In genomic region chr4:142844782-142845181, GRCh38 we compare ENCODE assay signal across 11 cellular contexts. TPM values are rescaled to one million over a fixed set of nuclear protein-coding genes. Genes with fewer than 3 reads are reported as not detected.
DNase-seq lines count a peak whose midpoint lies in the region; ATAC-seq and TF ChIP-seq lines count a peak whose summit lies in the region.
"Had no signal": no experiment of that assay in that cellular context is flagged by ENCODE, and none has a peak within 500 bp of the region (broad histone marks: within the 10 kb centered on the region; RNA-seq: fewer than 3 reads in every experiment).

No MANE protein-coding gene starts in this region.

- H3K27me3 ChIP-seq in lower lobe of right lung (ENCODE audit: low read depth) = peaks cover 29% of the 10 kb centered on the region
- no peaks in the 10 kb centered on the region for H3K27me3 ChIP-seq in thoracic aorta (replicated peaks; ENCODE audit: insufficient read depth)
- H3K27me3 ChIP-seq in body of pancreas = no peaks in the 10 kb centered on the region

- H3K4me1 Mint-ChIP-seq in activated naive CD4-positive, alpha-beta T cell treated with anti-CD3 and anti-CD28 coated beads, Interleukin-2, amount 50 U/mL, for 24 hours = peaks cover 25% of the 10 kb centered on the region
- H3K4me1 Mint-ChIP-seq in progenitor cell of endocrine pancreas (ENCODE audit: low read depth) = peaks cover 3% of the 10 kb centered on the region

- WGBS in body of pancreas, 2 donors = 50 to 51% methylated on average over 1 of the region's 1 CpG

- H3K27me3 Mint-ChIP-seq in activated naive CD4-positive, alpha-beta T cell treated with anti-CD3 and anti-CD28 coated beads, Interleukin-2, amount 50 U/mL, for 24 hours = peaks cover 8% of the 10 kb centered on the region
- peaks cover 61% of the 10 kb centered on the region for H3K27me3 Mint-ChIP-seq in progenitor cell of endocrine pancreas

- ATAC-seq in activated naive CD4-positive, alpha-beta T cell treated with anti-CD3 and anti-CD28 coated beads, Interleukin-2, amount 50 U/mL, for 72 hours = no peak
- no peak for ATAC-seq in lower lobe of right lung
- ATAC-seq in thoracic aorta (ENCODE audit: insufficient number of reproducible peaks, low FRiP score, low read depth) = no peak
- ATAC-seq in body of pancreas = no peak

- no peak for TF ChIP-seq POLR2A in body of pancreas (IDR thresholded peaks at IDR 0.05)

- no peaks in the 10 kb centered on the region for H3K36me3 Mint-ChIP-seq in activated naive CD4-positive, alpha-beta T cell treated with anti-CD3 and anti-CD28 coated beads, Interleukin-2, amount 50 U/mL, for 24 hours
- peaks cover 5 to 10% of the 10 kb centered on the region in 2 donors for H3K36me3 Mint-ChIP-seq in activated naive CD4-positive, alpha-beta T cell treated with anti-CD3 and anti-CD28 coated beads, Interleukin-2, amount 50 U/mL, for 72 hours
- no peaks in the 10 kb centered on the region for H3K36me3 Mint-ChIP-seq in progenitor cell of endocrine pancreas (ENCODE audit: insufficient read depth)

- H3K27ac ChIP-seq in lower lobe of right lung (no peak overlapping the region), thoracic aorta (peak overlapping the region in 1 of 2 donors; percentile 84), body of pancreas (no peak overlapping the region)

- H3K27ac Mint-ChIP-seq in activated naive CD4-positive, alpha-beta T cell treated with anti-CD3 and anti-CD28 coated beads, Interleukin-2, amount 50 U/mL, for 24 hours = peak overlapping the region; percentile 30
- H3K27ac Mint-ChIP-seq in activated naive CD4-positive, alpha-beta T cell treated with anti-CD3 and anti-CD28 coated beads, Interleukin-2, amount 50 U/mL, for 72 hours = peak overlapping the region; percentile 56 to 86
- no peak overlapping the region for H3K27ac Mint-ChIP-seq in progenitor cell of endocrine pancreas
- H3K27ac Mint-ChIP-seq: B cell had no signal

- H3K4me3 Mint-ChIP-seq in activated naive CD4-positive, alpha-beta T cell treated with anti-CD3 and anti-CD28 coated beads, Interleukin-2, amount 50 U/mL, for 24 hours = peak overlapping the region; percentile 93
- H3K4me3 Mint-ChIP-seq in progenitor cell of endocrine pancreas (ENCODE audit: low read depth) = no peak overlapping the region

- intact Hi-C loops in lower lobe of right lung (cut with DNase I) (loop anchor here (5.0 kb wide), 1 partner anchor 717 kb away; no protein-coding TSS in a partner anchor), body of pancreas (cut with DNase I) (loop anchor here (5.0 kb wide), 1 partner anchor 717 kb away; no protein-coding TSS in a partner anchor)

- no peaks in the 10 kb centered on the region for H3K9me3 Mint-ChIP-seq in activated naive CD4-positive, alpha-beta T cell treated with anti-CD3 and anti-CD28 coated beads, Interleukin-2, amount 50 U/mL, for 24 hours
- H3K9me3 Mint-ChIP-seq in activated naive CD4-positive, alpha-beta T cell treated with anti-CD3 and anti-CD28 coated beads, Interleukin-2, amount 50 U/mL, for 72 hours = no peaks in the 10 kb centered on the region
- no peaks in the 10 kb centered on the region for H3K9me3 Mint-ChIP-seq in progenitor cell of endocrine pancreas (ENCODE audit: low read depth)

- H3K36me3 ChIP-seq in lower lobe of right lung = no peaks in the 10 kb centered on the region
- H3K36me3 ChIP-seq in thoracic aorta = no peaks in the 10 kb centered on the region
- H3K36me3 ChIP-seq in body of pancreas (replicated peaks in 1 of 2; ENCODE audit: insufficient read depth in 1 of 2, low read depth in 2 of 2) = no peaks in the 10 kb centered on the region
- H3K36me3 ChIP-seq: right lobe of liver had no signal

- TF ChIP-seq CTCF in lower lobe of right lung (IDR thresholded peaks at IDR 0.05) = no peak
- no peak for TF ChIP-seq CTCF in thoracic aorta (IDR thresholded peaks at IDR 0.05)
- TF ChIP-seq CTCF in body of pancreas (IDR thresholded peaks at IDR 0.05) = no peak
- TF ChIP-seq CTCF in progenitor cell of endocrine pancreas (IDR thresholded peaks at IDR 0.05; ENCODE audit: unreplicated experiment) = no peak

- peaks cover 21% of the 10 kb centered on the region for H3K4me1 ChIP-seq in lower lobe of right lung
- peaks cover 6 to 13% of the 10 kb centered on the region in 2 donors for H3K4me1 ChIP-seq in thoracic aorta (ENCODE audit: control insufficient read depth in 1 of 2, low read depth in 2 of 2)
- H3K4me1 ChIP-seq in body of pancreas = peaks cover 17% of the 10 kb centered on the region

- no peak for DNase-seq in activated naive CD4-positive, alpha-beta T cell treated with Interleukin-2 at 50 U/mL for 16 hours
- no peak for DNase-seq in activated naive CD4-positive, alpha-beta T cell treated with anti-CD3 and anti-CD28 coated beads, Interleukin-2, amount 50 U/mL, for 72 hours (ENCODE audit: low spot score in 2 of 2)
- DNase-seq in lower lobe of right lung (no peak), thoracic aorta (ENCODE audit: low spot score) (no peak), NCI-H128 (lab: John Stamatoyannopoulos, UW; ENCODE audit: unreplicated experiment) (no peak), body of pancreas (no peak), progenitor cell of endocrine pancreas (ENCODE audit: low spot score, unreplicated experiment) (no peak)
- DNase-seq: Karpas-422, right lobe of liver had no signal

- peak overlapping the region; percentile 64 for H3K4me3 ChIP-seq in lower lobe of right lung
- peak overlapping the region; percentile 88 for H3K4me3 ChIP-seq in thoracic aorta
- no peak overlapping the region for H3K4me3 ChIP-seq in body of pancreas

- no peaks in the 10 kb centered on the region for H3K9me3 ChIP-seq in lower lobe of right lung
- no peaks in the 10 kb centered on the region for H3K9me3 ChIP-seq in thoracic aorta
- H3K9me3 ChIP-seq in body of pancreas = no peaks in the 10 kb centered on the region
- H3K9me3 ChIP-seq: right lobe of liver had no signal

RNA-seq across cellular contexts. Expression of gene INPP4B, which starts 1.3 kb away (rescaled TPM):
- 10 to 100 TPM; 63.9 to 81.3 TPM for total RNA-seq in activated naive CD4-positive, alpha-beta T cell treated with anti-CD3 and anti-CD28 coated beads, Interleukin-2, amount 50 U/mL, for 72 hours
- total RNA-seq in lower lobe of right lung (12.1 TPM), thoracic aorta (10 to 100 TPM; 21.1 to 30.4 TPM), body of pancreas (10 to 100 TPM in 1 of 2 donors, 1 to 10 TPM in 1; 8.2 to 16.6 TPM), progenitor cell of endocrine pancreas (2.6 and 3.4 TPM in 2 replicates)
- total RNA-seq: B cell had no signal

Comparison
In these comparisons a context has a peak if more than half of its experiments do, and no peak if none do; other contexts are left out.
1. H3K4me3 ChIP-seq: peak in lower lobe of right lung (single experiment) and thoracic aorta (single experiment); none in body of pancreas (0 of 2).